1 cellular context compared by ENCODE assay signal in the genomic region with DNA sequence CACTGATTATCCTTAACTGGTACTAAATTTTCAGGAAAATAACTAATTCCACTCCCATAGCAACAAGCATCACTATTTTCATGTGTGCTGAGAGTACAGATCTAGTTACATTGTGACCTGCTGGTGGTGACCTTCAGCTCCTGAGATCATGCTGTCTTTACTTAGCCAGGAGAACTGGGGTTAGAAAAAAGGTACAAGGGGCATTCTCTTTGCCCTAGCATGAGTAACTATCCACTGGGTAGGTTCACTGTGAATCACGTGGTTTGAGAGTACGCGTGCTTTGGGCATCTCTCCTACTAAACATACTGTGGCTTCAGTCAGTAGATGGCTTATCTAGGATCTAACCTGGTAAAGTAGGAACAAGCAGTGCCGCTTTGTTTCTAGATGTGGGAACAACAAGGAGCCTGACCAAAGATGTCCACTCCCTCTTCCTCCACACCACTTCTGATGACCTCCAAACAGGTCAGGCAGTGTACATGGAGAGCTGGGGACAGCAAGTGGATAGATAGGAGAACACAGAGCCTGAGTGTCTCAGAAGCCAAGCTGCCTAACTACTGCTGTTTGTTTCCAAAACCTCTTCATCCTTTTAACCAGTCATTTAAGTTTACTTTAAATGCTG.
A peak's percentile ranks its signal among the peaks of the same experiment; 100 is the strongest.
TF ChIP-seq lines count a peak whose summit lies in the region.

No MANE protein-coding gene starts in this region.

TF ChIP-seq in HepG2, 621 proteins besides CTCF, POLR2A, EP300 and RAD21 (continued from another document and continues in another):
- TF ChIP-seq, protein P1, sequence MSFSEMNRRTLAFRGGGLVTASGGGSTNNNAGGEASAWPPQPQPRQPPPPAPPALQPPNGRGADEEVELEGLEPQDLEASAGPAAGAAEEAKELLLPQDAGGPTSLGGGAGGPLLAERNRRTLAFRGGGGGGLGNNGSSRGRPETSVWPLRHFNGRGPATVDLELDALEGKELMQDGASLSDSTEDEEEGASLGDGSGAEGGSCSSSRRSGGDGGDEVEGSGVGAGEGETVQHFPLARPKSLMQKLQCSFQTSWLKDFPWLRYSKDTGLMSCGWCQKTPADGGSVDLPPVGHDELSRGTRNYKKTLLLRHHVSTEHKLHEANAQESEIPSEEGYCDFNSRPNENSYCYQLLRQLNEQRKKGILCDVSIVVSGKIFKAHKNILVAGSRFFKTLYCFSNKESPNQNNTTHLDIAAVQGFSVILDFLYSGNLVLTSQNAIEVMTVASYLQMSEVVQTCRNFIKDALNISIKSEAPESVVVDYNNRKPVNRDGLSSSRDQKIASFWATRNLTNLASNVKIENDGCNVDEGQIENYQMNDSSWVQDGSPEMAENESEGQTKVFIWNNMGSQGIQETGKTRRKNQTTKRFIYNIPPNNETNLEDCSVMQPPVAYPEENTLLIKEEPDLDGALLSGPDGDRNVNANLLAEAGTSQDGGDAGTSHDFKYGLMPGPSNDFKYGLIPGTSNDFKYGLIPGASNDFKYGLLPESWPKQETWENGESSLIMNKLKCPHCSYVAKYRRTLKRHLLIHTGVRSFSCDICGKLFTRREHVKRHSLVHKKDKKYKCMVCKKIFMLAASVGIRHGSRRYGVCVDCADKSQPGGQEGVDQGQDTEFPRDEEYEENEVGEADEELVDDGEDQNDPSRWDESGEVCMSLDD (CRISPR knock-in tag; IDR thresholded peaks at IDR 0.05; ENCODE audit: borderline replicate concordance) = no peak
- TF ChIP-seq ZNF446 (CRISPR knock-in tag; IDR thresholded peaks at IDR 0.05) = no peak
- TF ChIP-seq RELA (CRISPR knock-in tag; IDR thresholded peaks at IDR 0.05) = no peak
- peak; percentile 52; the same call in 1 of the 2 replicates for TF ChIP-seq POGZ (CRISPR knock-in tag; IDR thresholded peaks at IDR 0.05)
- no peak for TF ChIP-seq ZNF343 (CRISPR knock-in tag; IDR thresholded peaks at IDR 0.05)
- TF ChIP-seq, protein P2, sequence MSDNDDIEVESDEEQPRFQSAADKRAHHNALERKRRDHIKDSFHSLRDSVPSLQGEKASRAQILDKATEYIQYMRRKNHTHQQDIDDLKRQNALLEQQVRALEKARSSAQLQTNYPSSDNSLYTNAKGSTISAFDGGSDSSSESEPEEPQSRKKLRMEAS (IDR thresholded peaks at IDR 0.05) = peak; percentile 27; the same call in 1 of the 2 replicates
- no peak for TF ChIP-seq ZNF432 (CRISPR knock-in tag; IDR thresholded peaks at IDR 0.05; ENCODE audit: borderline replicate concordance)
- TF ChIP-seq, protein P3, sequence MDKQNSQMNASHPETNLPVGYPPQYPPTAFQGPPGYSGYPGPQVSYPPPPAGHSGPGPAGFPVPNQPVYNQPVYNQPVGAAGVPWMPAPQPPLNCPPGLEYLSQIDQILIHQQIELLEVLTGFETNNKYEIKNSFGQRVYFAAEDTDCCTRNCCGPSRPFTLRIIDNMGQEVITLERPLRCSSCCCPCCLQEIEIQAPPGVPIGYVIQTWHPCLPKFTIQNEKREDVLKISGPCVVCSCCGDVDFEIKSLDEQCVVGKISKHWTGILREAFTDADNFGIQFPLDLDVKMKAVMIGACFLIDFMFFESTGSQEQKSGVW (CRISPR knock-in tag; IDR thresholded peaks at IDR 0.05; ENCODE audit: borderline replicate concordance) = no peak
- no peak for TF ChIP-seq ZSCAN21 (CRISPR knock-in tag; IDR thresholded peaks at IDR 0.05; ENCODE audit: borderline replicate concordance)
- peak; percentile 8; the same call in 1 of the 2 replicates for TF ChIP-seq ZMYM3 (CRISPR knock-in tag; IDR thresholded peaks at IDR 0.05)
- TF ChIP-seq, protein P4, sequence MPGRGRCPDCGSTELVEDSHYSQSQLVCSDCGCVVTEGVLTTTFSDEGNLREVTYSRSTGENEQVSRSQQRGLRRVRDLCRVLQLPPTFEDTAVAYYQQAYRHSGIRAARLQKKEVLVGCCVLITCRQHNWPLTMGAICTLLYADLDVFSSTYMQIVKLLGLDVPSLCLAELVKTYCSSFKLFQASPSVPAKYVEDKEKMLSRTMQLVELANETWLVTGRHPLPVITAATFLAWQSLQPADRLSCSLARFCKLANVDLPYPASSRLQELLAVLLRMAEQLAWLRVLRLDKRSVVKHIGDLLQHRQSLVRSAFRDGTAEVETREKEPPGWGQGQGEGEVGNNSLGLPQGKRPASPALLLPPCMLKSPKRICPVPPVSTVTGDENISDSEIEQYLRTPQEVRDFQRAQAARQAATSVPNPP (CRISPR knock-in tag; IDR thresholded peaks at IDR 0.05) = no peak
- no peak for TF ChIP-seq ZNF256 (CRISPR knock-in tag; conservative IDR thresholded peaks at IDR 0.05)
- TF ChIP-seq, protein P5, sequence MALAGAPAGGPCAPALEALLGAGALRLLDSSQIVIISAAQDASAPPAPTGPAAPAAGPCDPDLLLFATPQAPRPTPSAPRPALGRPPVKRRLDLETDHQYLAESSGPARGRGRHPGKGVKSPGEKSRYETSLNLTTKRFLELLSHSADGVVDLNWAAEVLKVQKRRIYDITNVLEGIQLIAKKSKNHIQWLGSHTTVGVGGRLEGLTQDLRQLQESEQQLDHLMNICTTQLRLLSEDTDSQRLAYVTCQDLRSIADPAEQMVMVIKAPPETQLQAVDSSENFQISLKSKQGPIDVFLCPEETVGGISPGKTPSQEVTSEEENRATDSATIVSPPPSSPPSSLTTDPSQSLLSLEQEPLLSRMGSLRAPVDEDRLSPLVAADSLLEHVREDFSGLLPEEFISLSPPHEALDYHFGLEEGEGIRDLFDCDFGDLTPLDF (CRISPR knock-in tag; IDR thresholded peaks at IDR 0.05) = no peak
- TF ChIP-seq NFYC (CRISPR knock-in tag; IDR thresholded peaks at IDR 0.05) = no peak
- no peak for TF ChIP-seq ERF (CRISPR knock-in tag; IDR thresholded peaks at IDR 0.05)
- TF ChIP-seq, protein P6, sequence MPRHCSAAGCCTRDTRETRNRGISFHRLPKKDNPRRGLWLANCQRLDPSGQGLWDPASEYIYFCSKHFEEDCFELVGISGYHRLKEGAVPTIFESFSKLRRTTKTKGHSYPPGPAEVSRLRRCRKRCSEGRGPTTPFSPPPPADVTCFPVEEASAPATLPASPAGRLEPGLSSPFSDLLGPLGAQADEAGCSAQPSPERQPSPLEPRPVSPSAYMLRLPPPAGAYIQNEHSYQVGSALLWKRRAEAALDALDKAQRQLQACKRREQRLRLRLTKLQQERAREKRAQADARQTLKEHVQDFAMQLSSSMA (CRISPR knock-in tag; IDR thresholded peaks at IDR 0.05) = no peak
- TF ChIP-seq SATB2 (CRISPR knock-in tag; IDR thresholded peaks at IDR 0.05) = no peak
- TF ChIP-seq ZBTB7B (CRISPR knock-in tag; IDR thresholded peaks at IDR 0.05) = no peak
- no peak for TF ChIP-seq MYC (CRISPR knock-in tag; IDR thresholded peaks at IDR 0.05; ENCODE audit: borderline replicate concordance)
- no peak for TF ChIP-seq GATAD2A (CRISPR knock-in tag; IDR thresholded peaks at IDR 0.05)
- no peak for TF ChIP-seq ZNF589 (CRISPR knock-in tag; conservative IDR thresholded peaks at IDR 0.05)
- no peak for TF ChIP-seq NFYB (CRISPR knock-in tag; IDR thresholded peaks at IDR 0.05)
- TF ChIP-seq PRPF4 (IDR thresholded peaks at IDR 0.05; ENCODE audit: low read depth, low read length, poor library complexity, severe bottlenecking) = no peak
- no peak for TF ChIP-seq IRF2 (CRISPR knock-in tag; IDR thresholded peaks at IDR 0.05)
- TF ChIP-seq, protein P7, sequence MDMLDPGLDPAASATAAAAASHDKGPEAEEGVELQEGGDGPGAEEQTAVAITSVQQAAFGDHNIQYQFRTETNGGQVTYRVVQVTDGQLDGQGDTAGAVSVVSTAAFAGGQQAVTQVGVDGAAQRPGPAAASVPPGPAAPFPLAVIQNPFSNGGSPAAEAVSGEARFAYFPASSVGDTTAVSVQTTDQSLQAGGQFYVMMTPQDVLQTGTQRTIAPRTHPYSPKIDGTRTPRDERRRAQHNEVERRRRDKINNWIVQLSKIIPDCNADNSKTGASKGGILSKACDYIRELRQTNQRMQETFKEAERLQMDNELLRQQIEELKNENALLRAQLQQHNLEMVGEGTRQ (IDR thresholded peaks at IDR 0.05; ENCODE audit: low read depth, low read length) = 0 out of 2 replicates have a peak, but pooled peaks have one; percentile 25
- TF ChIP-seq, protein P7 (CRISPR knock-in tag; IDR thresholded peaks at IDR 0.05; ENCODE audit: borderline replicate concordance) = peak; percentile 47; the same call in 1 of the 2 replicates
- no peak for TF ChIP-seq TOPORS (CRISPR knock-in tag; IDR thresholded peaks at IDR 0.05)
- TF ChIP-seq, protein P8, sequence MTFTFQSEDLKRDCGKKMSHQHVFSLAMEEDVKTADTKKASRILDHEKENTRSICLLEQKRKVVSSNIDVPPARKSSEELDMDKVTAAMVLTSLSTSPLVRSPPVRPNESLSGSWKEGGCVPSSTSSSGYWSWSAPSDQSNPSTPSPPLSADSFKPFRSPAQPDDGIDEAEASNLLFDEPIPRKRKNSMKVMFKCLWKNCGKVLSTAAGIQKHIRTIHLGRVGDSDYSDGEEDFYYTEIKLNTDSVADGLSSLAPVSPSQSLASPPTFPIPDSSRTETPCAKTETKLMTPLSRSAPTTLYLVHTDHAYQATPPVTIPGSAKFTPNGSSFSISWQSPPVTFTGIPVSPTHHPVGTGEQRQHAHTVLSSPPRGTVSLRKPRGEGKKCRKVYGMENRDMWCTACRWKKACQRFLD (CRISPR knock-in tag; IDR thresholded peaks at IDR 0.05; ENCODE audit: borderline replicate concordance) = no peak
- TF ChIP-seq, protein P9, sequence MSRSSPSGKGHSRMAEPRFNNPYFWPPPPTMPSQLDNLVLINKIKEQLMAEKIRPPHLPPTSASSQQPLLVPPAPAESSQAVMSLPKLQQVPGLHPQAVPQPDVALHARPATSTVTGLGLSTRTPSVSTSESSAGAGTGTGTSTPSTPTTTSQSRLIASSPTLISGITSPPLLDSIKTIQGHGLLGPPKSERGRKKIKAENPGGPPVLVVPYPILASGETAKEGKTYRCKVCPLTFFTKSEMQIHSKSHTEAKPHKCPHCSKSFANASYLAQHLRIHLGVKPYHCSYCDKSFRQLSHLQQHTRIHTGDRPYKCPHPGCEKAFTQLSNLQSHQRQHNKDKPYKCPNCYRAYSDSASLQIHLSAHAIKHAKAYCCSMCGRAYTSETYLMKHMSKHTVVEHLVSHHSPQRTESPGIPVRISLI (CRISPR knock-in tag; IDR thresholded peaks at IDR 0.05; ENCODE audit: borderline replicate concordance) = 0 out of 2 replicates have a peak, but pooled peaks have one; percentile 29
- TF ChIP-seq, protein P10, sequence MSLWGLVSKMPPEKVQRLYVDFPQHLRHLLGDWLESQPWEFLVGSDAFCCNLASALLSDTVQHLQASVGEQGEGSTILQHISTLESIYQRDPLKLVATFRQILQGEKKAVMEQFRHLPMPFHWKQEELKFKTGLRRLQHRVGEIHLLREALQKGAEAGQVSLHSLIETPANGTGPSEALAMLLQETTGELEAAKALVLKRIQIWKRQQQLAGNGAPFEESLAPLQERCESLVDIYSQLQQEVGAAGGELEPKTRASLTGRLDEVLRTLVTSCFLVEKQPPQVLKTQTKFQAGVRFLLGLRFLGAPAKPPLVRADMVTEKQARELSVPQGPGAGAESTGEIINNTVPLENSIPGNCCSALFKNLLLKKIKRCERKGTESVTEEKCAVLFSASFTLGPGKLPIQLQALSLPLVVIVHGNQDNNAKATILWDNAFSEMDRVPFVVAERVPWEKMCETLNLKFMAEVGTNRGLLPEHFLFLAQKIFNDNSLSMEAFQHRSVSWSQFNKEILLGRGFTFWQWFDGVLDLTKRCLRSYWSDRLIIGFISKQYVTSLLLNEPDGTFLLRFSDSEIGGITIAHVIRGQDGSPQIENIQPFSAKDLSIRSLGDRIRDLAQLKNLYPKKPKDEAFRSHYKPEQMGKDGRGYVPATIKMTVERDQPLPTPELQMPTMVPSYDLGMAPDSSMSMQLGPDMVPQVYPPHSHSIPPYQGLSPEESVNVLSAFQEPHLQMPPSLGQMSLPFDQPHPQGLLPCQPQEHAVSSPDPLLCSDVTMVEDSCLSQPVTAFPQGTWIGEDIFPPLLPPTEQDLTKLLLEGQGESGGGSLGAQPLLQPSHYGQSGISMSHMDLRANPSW (CRISPR knock-in tag; IDR thresholded peaks at IDR 0.05; ENCODE audit: borderline replicate concordance) = no peak
- TF ChIP-seq ZNF562 (CRISPR knock-in tag; IDR thresholded peaks at IDR 0.05; ENCODE audit: borderline replicate concordance) = no peak
- no peak for TF ChIP-seq ATRX (CRISPR knock-in tag; IDR thresholded peaks at IDR 0.05; ENCODE audit: borderline replicate concordance)
- no peak for TF ChIP-seq XRCC5 (optimal IDR thresholded peaks at IDR 0.05; ENCODE audit: low read length)
- peak; percentile 43; the same call in 1 of the 2 replicates for TF ChIP-seq RFX1 (IDR thresholded peaks at IDR 0.05)
- TF ChIP-seq ZNF781 (CRISPR knock-in tag; IDR thresholded peaks at IDR 0.05; ENCODE audit: borderline replicate concordance, not compliant biosample characterization) = no peak
- TF ChIP-seq ZFP90 (CRISPR knock-in tag; IDR thresholded peaks at IDR 0.05; ENCODE audit: borderline replicate concordance) = no peak
- TF ChIP-seq, protein P11, sequence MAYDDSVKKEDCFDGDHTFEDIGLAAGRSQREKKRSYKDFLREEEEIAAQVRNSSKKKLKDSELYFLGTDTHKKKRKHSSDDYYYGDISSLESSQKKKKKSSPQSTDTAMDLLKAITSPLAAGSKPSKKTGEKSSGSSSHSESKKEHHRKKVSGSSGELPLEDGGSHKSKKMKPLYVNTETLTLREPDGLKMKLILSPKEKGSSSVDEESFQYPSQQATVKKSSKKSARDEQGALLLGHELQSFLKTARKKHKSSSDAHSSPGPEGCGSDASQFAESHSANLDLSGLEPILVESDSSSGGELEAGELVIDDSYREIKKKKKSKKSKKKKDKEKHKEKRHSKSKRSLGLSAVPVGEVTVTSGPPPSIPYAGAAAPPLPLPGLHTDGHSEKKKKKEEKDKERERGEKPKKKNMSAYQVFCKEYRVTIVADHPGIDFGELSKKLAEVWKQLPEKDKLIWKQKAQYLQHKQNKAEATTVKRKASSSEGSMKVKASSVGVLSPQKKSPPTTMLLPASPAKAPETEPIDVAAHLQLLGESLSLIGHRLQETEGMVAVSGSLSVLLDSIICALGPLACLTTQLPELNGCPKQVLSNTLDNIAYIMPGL (CRISPR knock-in tag; IDR thresholded peaks at IDR 0.05; ENCODE audit: borderline replicate concordance in 1 of 2, low read depth in 1 of 2) = no peak
- peak; percentile 21 to 67; a peak in 3 of 4 replicates for TF ChIP-seq NR2F1 (CRISPR knock-in tag; IDR thresholded peaks at IDR 0.05)
- TF ChIP-seq SIX1 (CRISPR knock-in tag; IDR thresholded peaks at IDR 0.05; ENCODE audit: borderline replicate concordance) = peak; percentile 72; the same call in 1 of the 2 replicates
- TF ChIP-seq ZNF143 (CRISPR knock-in tag; IDR thresholded peaks at IDR 0.05) = no peak
- no peak for TF ChIP-seq MIER3 (CRISPR knock-in tag; IDR thresholded peaks at IDR 0.05; ENCODE audit: borderline replicate concordance)
